Comparison of ENCODE assay signal across 8 cellular contexts in the genomic region with DNA sequence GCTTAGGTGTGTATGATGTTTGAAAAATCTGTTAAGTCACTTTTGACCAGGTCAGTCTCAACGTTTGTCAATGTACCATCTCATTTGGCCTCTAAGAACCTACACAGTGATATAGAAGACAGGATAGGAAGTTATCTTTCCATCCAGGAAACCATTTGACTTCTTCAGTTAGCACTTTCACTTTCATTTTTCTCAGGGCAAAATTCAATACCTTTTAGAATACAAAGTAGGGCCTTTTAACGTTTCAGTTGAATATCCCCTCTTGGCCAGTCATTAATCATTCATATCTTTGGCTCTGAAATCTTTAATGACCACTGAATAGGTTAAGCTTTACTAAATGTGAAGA.
DNase-seq lines count a peak whose midpoint lies in the region; ATAC-seq, FAIRE-seq and TF ChIP-seq lines count a peak whose summit lies in the region.

No MANE protein-coding gene starts in this region.

- peaks cover 15% of the 10 kb centered on the region for H3K27me3 Mint-ChIP-seq in central memory CD8-positive, alpha-beta T cell
- peaks cover 5% of the 10 kb centered on the region for H3K27me3 Mint-ChIP-seq in nephron progenitor cell (ENCODE audit: low read depth, poor library complexity)

- peaks cover 6% of the 10 kb centered on the region for H3K9me3 Mint-ChIP-seq in central memory CD8-positive, alpha-beta T cell
- H3K9me3 Mint-ChIP-seq in nephron progenitor cell: peaks cover 17% of the 10 kb centered on the region

- H3K27me3 ChIP-seq in neutrophil: no peaks in the 10 kb centered on the region
- H3K27me3 ChIP-seq in spleen (replicated peaks in 1 of 7): peaks cover 0 to 3% (median 0%) of the 10 kb centered on the region in 7 donors

- peak; percentile 52 for ATAC-seq in central memory CD8-positive, alpha-beta T cell (replicated peaks; ENCODE audit: extremely low read depth, poor library complexity, severe bottlenecking)

- DNase-seq in GM19239 (ENCODE audit: insufficient read length, low spot score): no peak
- DNase-seq in NCI-H2029 treated with DMSO at 0.1 percent for 48 hours (lab: John Stamatoyannopoulos, UW): peak; percentile 71
- DNase-seq in central memory CD8-positive, alpha-beta T cell (ENCODE audit: low spot score in 2 of 2): no peak
- no peak for DNase-seq in spleen
- no peak for DNase-seq in nephron progenitor cell
- DNase-seq in NCI-H446 treated with DMSO at 0.1 percent for 48 hours (lab: John Stamatoyannopoulos, UW): no peak
- DNase-seq in SHP77 treated with DMSO at 0.1 percent for 48 hours (lab: John Stamatoyannopoulos, UW): no peak

- H3K27ac ChIP-seq in neutrophil (peak overlapping the region; percentile 28), spleen (peak overlapping the region in 2 of 8 donors; percentile 16 to 42)

- H3K27ac Mint-ChIP-seq in central memory CD8-positive, alpha-beta T cell (ENCODE audit: low read depth): peak overlapping the region; percentile 25
- H3K27ac Mint-ChIP-seq in nephron progenitor cell: no peak overlapping the region

- H3K4me3 ChIP-seq in neutrophil (ENCODE audit: low read depth in 1 of 2, low read length in 1 of 2) (peak overlapping the region in 1 of 2 experiments; percentile 35), spleen (peak overlapping the region in 1 of 8 donors; percentile 46)

- H3K36me3 ChIP-seq in neutrophil (no peaks in the 10 kb centered on the region), spleen (no peaks in the 10 kb centered on the region)

- no peak for TF ChIP-seq POLR2A in spleen (IDR thresholded peaks at IDR 0.05)

- peaks cover 8% of the 10 kb centered on the region for H3K4me1 Mint-ChIP-seq in central memory CD8-positive, alpha-beta T cell
- H3K4me1 Mint-ChIP-seq in nephron progenitor cell: no peaks in the 10 kb centered on the region

- 1 to 3% (median 2%) methylated on average over 2 of the region's 2 CpGs for WGBS in spleen, 5 donors

- intact Hi-C loops in spleen (cut with DNase I; ENCODE audit: low total_unique reads): no loop called here

- peak; percentile 8 for FAIRE-seq in GM19239 (lab: Jason Lieb, UNC)

- no peaks in the 10 kb centered on the region for H3K36me3 Mint-ChIP-seq in central memory CD8-positive, alpha-beta T cell (ENCODE audit: insufficient read depth)
- no peaks in the 10 kb centered on the region for H3K36me3 Mint-ChIP-seq in nephron progenitor cell (ENCODE audit: low read depth)

- peak overlapping the region; percentile 55 for H3K4me3 Mint-ChIP-seq in central memory CD8-positive, alpha-beta T cell
- no peak overlapping the region for H3K4me3 Mint-ChIP-seq in nephron progenitor cell

- H3K9me3 ChIP-seq in neutrophil: no peaks in the 10 kb centered on the region
- H3K9me3 ChIP-seq in spleen: peaks cover 0 to 1% (median 0%) of the 10 kb centered on the region in 8 donors

- H3K4me1 ChIP-seq in neutrophil (ENCODE audit: control insufficient read depth in 1 of 2, insufficient read depth in 1 of 2, low read depth in 1 of 2, low read length in 1 of 2): peaks cover 10 to 11% of the 10 kb centered on the region in 2 experiments
- peaks cover 0 to 12% (median 10%) of the 10 kb centered on the region in 6 donors for H3K4me1 ChIP-seq in spleen

- no peak for TF ChIP-seq CTCF in neutrophil (IDR thresholded peaks at IDR 0.05)
- TF ChIP-seq CTCF in spleen (IDR thresholded peaks at IDR 0.05 in 8 of 11, conservative IDR thresholded peaks at IDR 0.05 in 3 of 11): no peak
- TF ChIP-seq CTCF in nephron progenitor cell (IDR thresholded peaks at IDR 0.05): no peak
